In the genomic region with DNA sequence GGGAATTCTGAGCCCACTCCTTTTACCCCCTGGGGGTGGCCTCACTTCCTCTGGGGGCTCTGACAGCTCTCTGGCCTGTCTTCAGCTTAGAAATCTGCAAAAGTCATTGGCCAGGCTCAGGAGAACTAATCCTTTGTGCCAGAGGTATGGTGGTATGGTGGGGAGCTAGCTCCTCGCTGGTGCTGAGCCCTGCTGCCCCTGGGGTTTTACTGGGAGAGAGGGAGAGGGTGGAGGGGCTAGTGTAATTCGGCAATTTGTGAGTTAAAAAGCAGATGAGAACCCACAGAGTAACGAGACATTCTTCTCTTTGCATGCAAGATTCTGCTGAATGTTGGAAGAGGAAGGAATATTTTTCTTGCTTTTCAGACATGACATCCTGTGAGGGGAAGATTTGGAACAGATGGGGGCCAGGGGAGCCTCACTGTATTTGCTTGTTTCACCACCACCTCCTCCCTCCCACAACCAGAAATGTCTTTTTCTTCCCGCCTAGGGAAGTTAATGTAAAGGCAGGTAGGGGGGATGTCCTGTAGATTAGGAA, we compare ENCODE assay signal across 14 cellular contexts.
A peak's percentile ranks its signal among the peaks of the same experiment; 100 is the strongest.
DNase-seq lines count a peak whose midpoint lies in the region; ATAC-seq and TF ChIP-seq lines count a peak whose summit lies in the region.
"Had no signal": no experiment of that assay in that cellular context is flagged by ENCODE, and none has a peak within 500 bp of the region (broad histone marks: within the 10 kb centered on the region; RNA-seq: fewer than 3 reads in every experiment).

No MANE protein-coding gene starts in this region.

- no peaks in the 10 kb centered on the region; the same call in 1 of the 2 replicates for H3K27me3 Mint-ChIP-seq in H9 (ENCODE audit: low read depth)
- peaks cover 2% of the 10 kb centered on the region for H3K27me3 Mint-ChIP-seq in activated CD4-positive, alpha-beta memory T cell treated with anti-CD3 and anti-CD28 coated beads, Interleukin-2, amount 10 ng/mL, durations not matched to agents 7 days and 5 days
- H3K27me3 Mint-ChIP-seq: activated CD4-positive, alpha-beta memory T cell treated with anti-CD3 and anti-CD28 coated beads for 36 hours had no signal

- no peak overlapping the region for H2BK20ac ChIP-seq in H9 (ENCODE audit: low read depth, low read length, poor library complexity, severe bottlenecking)

- H4K91ac ChIP-seq in H9 (ENCODE audit: insufficient read length, low read depth, low read length): no peak overlapping the region

- peaks cover under 1 to 9% (median 8%) of the 10 kb centered on the region in 3 experiments; a peak in 4 of 7 replicates for H3K36me3 Mint-ChIP-seq in H9 (ENCODE audit: insufficient read depth in 1 of 3, low read depth in 3 of 3)
- no peaks in the 10 kb centered on the region for H3K36me3 Mint-ChIP-seq in activated CD4-positive, alpha-beta memory T cell treated with anti-CD3 and anti-CD28 coated beads, Interleukin-2, amount 10 ng/mL, durations not matched to agents 7 days and 5 days (ENCODE audit: low read depth)
- H3K36me3 Mint-ChIP-seq: activated CD4-positive, alpha-beta memory T cell treated with anti-CD3 and anti-CD28 coated beads for 36 hours had no signal

- no peak overlapping the region for H3K4me3 ChIP-seq in WERI-Rb-1 (ENCODE audit: low read depth, low read length)
- H3K4me3 ChIP-seq in stomach: no peak overlapping the region

- POLR2A ChIA-PET in activated CD4-positive, alpha-beta memory T cell treated with anti-CD3 and anti-CD28 coated beads, Interleukin-2, amount 10 ng/mL, durations not matched to agents 7 days and 5 days (lab: Charles Lee): no interaction called here

- TF ChIP-seq POLR2A in stomach (IDR thresholded peaks at IDR 0.05): no peak

- peak overlapping the region; percentile 30 for H2BK12ac ChIP-seq in H9 (ENCODE audit: insufficient read length, low read depth, low read length)

- peaks cover 37 to 46% of the 10 kb centered on the region in 2 experiments for H3K4me1 Mint-ChIP-seq in H9
- H3K4me1 Mint-ChIP-seq in activated CD4-positive, alpha-beta memory T cell treated with anti-CD3 and anti-CD28 coated beads, Interleukin-2, amount 10 ng/mL, durations not matched to agents 7 days and 5 days: peaks cover 1% of the 10 kb centered on the region

- H4K8ac ChIP-seq in H9 (replicated peaks; ENCODE audit: insufficient read length, low read depth, low read length): no peak overlapping the region

- no peak overlapping the region for H3T11ph ChIP-seq in H9 (ENCODE audit: low read length)

- no peaks in the 10 kb centered on the region for H3K9me3 ChIP-seq in H9 (ENCODE audit: control insufficient read depth, low read depth, low read length)
- H3K9me3 ChIP-seq in WERI-Rb-1 (ENCODE audit: severe bottlenecking): no peaks in the 10 kb centered on the region
- H3K9me3 ChIP-seq in stomach: peaks cover 0 to 2% (median 0%) of the 10 kb centered on the region in 4 donors

- no peak overlapping the region for H2AK5ac ChIP-seq in H9 (ENCODE audit: insufficient read length, low read length)

- no peak for TF ChIP-seq EP300 in stomach (IDR thresholded peaks at IDR 0.05)

- H3K4me1 ChIP-seq in H9 (ENCODE audit: insufficient read depth, low read length) (peaks cover 11% of the 10 kb centered on the region; the same call in 1 of the 2 replicates), stomach (peaks cover 12 to 51% (median 22%) of the 10 kb centered on the region in 4 donors)

- H3K36me3 ChIP-seq in WERI-Rb-1 (no peaks in the 10 kb centered on the region), stomach (no peaks in the 10 kb centered on the region)

- CTCF ChIA-PET in activated CD4-positive, alpha-beta memory T cell treated with anti-CD3 and anti-CD28 coated beads, Interleukin-2, amount 10 ng/mL, durations not matched to agents 7 days and 5 days (lab: Charles Lee): no interaction called here

- no peak overlapping the region for H2BK15ac ChIP-seq in H9 (ENCODE audit: low read depth, low read length)

- H3K27ac Mint-ChIP-seq in H9: peak overlapping the region in 1 of 3 experiments; percentile 84; a peak in 3 of 7 replicates
- H3K27ac Mint-ChIP-seq in activated CD4-positive, alpha-beta memory T cell treated with anti-CD3 and anti-CD28 coated beads, Interleukin-2, amount 10 ng/mL, durations not matched to agents 7 days and 5 days: no peak overlapping the region
- H3K27ac Mint-ChIP-seq: activated CD4-positive, alpha-beta memory T cell treated with anti-CD3 and anti-CD28 coated beads for 36 hours had no signal

- H3K18ac ChIP-seq in H9 (ENCODE audit: insufficient read length, low read depth, low read length): peak overlapping the region; percentile 34

- no CpG with 5 or more reads among the region's 4 CpGs for WGBS in H9 (ENCODE audit: extremely low coverage, insufficient read length, low lambda C conversion rate)
- WGBS in stomach, 5 donors: 39 to 60% (median 48%) methylated on average over 4 of the region's 4 CpGs

- TF ChIP-seq CTCF in H9 (conservative IDR thresholded peaks at IDR 0.05) (no peak), WERI-Rb-1 (IDR thresholded peaks at IDR 0.05; ENCODE audit: low read depth, low read length) (no peak), stomach (IDR thresholded peaks at IDR 0.05) (no peak)

- DNase-seq in H9 (no peak), WERI-Rb-1 (no peak), iPS-NIHi11 (ENCODE audit: low spot score) (peak; percentile 29), stomach (no peak), posterior cingulate gyrus (no peak)
- DNase-seq in effector CD8-positive, alpha-beta T cell (lab: John Stamatoyannopoulos, UW): no peak
- no peak for DNase-seq in activated CD4-positive, alpha-beta memory T cell treated with anti-CD3 and anti-CD28 coated beads, Interleukin-2, amount 10 ng/mL, durations not matched to agents 7 days and 5 days
- DNase-seq: activated CD4-positive, alpha-beta memory T cell treated with anti-CD3 and anti-CD28 coated beads for 36 hours; amniotic stem cell; left colon; NCI-H1930; NCI-H510A treated with DMSO at 0.1 percent for 48 hours; OCI-M1 had no signal

- H2AFZ ChIP-seq in H9 (ENCODE audit: low read length): no peak overlapping the region

- H2BK120ac ChIP-seq in H9 (ENCODE audit: low read depth, low read length, poor library complexity, severe bottlenecking): no peak overlapping the region

- peak overlapping the region; percentile 75 for H3K14ac ChIP-seq in H9 (ENCODE audit: insufficient read depth, low read length)

- H3K56ac ChIP-seq in H9 (ENCODE audit: insufficient read length, low read depth, low read length): no peak overlapping the region

- ATAC-seq in GM19324 (IDR thresholded peaks at IDR 0.05; ENCODE audit: low FRiP score, unreplicated experiment): no peak
- ATAC-seq: left colon had no signal

- H3K9me3 Mint-ChIP-seq in H9: peaks cover 5 to 6% of the 10 kb centered on the region in 2 experiments; a peak in 3 of 5 replicates
- H3K9me3 Mint-ChIP-seq in activated CD4-positive, alpha-beta memory T cell treated with anti-CD3 and anti-CD28 coated beads, Interleukin-2, amount 10 ng/mL, durations not matched to agents 7 days and 5 days: no peaks in the 10 kb centered on the region

- H3K4ac ChIP-seq in H9 (ENCODE audit: low read depth, low read length): no peak overlapping the region

- H3K27ac ChIP-seq in H9 (ENCODE audit: insufficient read length, low read depth, low read length): no peak overlapping the region
- peak overlapping the region; percentile 57; the same call in 1 of the 2 replicates for H3K27ac ChIP-seq in WERI-Rb-1
- peak overlapping the region in 4 of 5 donors; percentile 17 to 44 (median 26) for H3K27ac ChIP-seq in stomach

- intact Hi-C loops in stomach (cut with DNase I; ENCODE audit: low total_unique reads) (no loop called here), posterior cingulate gyrus (cut with DNase I) (no loop called here)

- no peak overlapping the region for H4K5ac ChIP-seq in H9 (ENCODE audit: insufficient read length, low read depth, low read length)

- no peaks in the 10 kb centered on the region for H3K79me1 ChIP-seq in H9 (ENCODE audit: insufficient read depth, low read depth, low read length, poor library complexity, severe bottlenecking)

- no peaks in the 10 kb centered on the region for H3K79me2 ChIP-seq in H9 (ENCODE audit: insufficient read depth, low read length)

- H2BK5ac ChIP-seq in H9 (ENCODE audit: insufficient read length, low read length): no peak overlapping the region

- no peak overlapping the region for H3K23ac ChIP-seq in H9 (ENCODE audit: insufficient read length, low read depth, low read length)

- H3K4me2 ChIP-seq in H9 (ENCODE audit: insufficient read depth, insufficient read length, low read length): no peak overlapping the region

- H3K27me3 ChIP-seq in H9 (ENCODE audit: insufficient read depth, low read length): no peaks in the 10 kb centered on the region; the same call in 1 of the 2 replicates
- H3K27me3 ChIP-seq in WERI-Rb-1 (ENCODE audit: insufficient read depth, low read depth, severe bottlenecking): no peaks in the 10 kb centered on the region
- H3K27me3 ChIP-seq in stomach: no peaks in the 10 kb centered on the region

- H3K23me2 ChIP-seq in H9 (ENCODE audit: insufficient read length, low read depth, low read length, poor library complexity, severe bottlenecking): no peaks in the 10 kb centered on the region

- H3K9ac ChIP-seq in H9 (ENCODE audit: extremely low read depth, insufficient read length, low read length): no peak overlapping the region

- H4K20me1 ChIP-seq in H9 (ENCODE audit: control insufficient read depth, insufficient read depth, insufficient read length): no peaks in the 10 kb centered on the region

- peak overlapping the region in 1 of 2 experiments; percentile 33; a peak in 2 of 5 replicates for H3K4me3 Mint-ChIP-seq in H9
- H3K4me3 Mint-ChIP-seq in activated CD4-positive, alpha-beta memory T cell treated with anti-CD3 and anti-CD28 coated beads, Interleukin-2, amount 10 ng/mL, durations not matched to agents 7 days and 5 days: no peak overlapping the region
- H3K4me3 Mint-ChIP-seq: activated CD4-positive, alpha-beta memory T cell treated with anti-CD3 and anti-CD28 coated beads for 36 hours had no signal
